Comparison of ENCODE assay signal across 8 cellular contexts in the genomic region with DNA sequence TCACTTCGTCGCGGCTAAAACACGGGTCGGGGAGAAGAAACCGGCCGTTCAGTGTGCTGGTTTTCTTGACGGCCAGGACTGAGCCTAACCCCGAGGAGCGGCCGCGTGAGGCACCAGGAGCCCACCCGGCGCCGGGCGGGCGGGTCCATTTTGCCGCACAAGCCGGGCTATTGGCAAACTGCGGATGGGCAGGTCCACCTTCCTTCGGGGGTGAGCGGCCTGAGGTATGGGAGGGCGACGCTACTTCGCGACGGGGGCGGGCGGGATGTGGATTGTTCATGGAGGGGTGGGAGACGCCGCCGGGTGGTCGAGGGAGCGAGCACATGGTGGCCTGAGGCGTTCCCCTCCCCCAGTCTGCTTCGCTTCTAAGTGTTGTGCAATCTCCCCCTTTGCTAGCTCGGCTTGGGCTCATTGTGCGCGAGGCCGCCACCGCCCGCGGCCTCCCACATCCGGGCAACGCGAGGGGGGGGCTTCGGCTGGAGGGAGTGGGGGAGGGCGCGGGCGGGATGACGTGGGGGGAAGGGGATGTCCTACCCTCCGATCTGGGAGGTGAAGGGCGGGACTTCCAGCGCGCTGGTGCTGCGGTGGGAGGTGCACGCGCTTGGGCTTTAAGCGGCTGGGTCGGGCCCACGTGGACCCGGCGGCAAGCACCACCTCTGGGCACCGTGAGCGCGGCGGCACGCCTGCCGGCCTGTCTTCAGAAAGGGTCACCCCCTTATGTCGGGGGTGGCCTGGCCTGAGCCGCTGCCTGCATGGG. TPM values are rescaled to one million over a fixed set of nuclear protein-coding genes. Genes with fewer than 3 reads are reported as not detected.
DNase-seq lines count a peak whose midpoint lies in the region; TF ChIP-seq lines count a peak whose summit lies in the region.

No MANE protein-coding gene starts in this region.

- TF ChIP-seq POLR2A in Raji (IDR thresholded peaks at IDR 0.05; ENCODE audit: insufficient read depth, low read depth, low read length), result peak; percentile 62

- no peaks in the 10 kb centered on the region for H3K27me3 Mint-ChIP-seq in nephron (ENCODE audit: low read depth)

- no peak for TF ChIP-seq RAD21 in Ishikawa (IDR thresholded peaks at IDR 0.05; ENCODE audit: low read depth)

- H3K4me3 Mint-ChIP-seq in nephron, result peak overlapping the region; percentile 94 to 99 (median 97)

- H3K4me1 Mint-ChIP-seq in nephron, result peaks cover 49% of the 10 kb centered on the region

- H3K9me3 Mint-ChIP-seq in nephron, result peaks cover 2% of the 10 kb centered on the region

- peak; percentile 26; the same call in 1 of the 2 replicates for TF ChIP-seq EP300 in Ishikawa (IDR thresholded peaks at IDR 0.05; ENCODE audit: borderline replicate concordance)

- peak overlapping the region; percentile 99 for H3K27ac Mint-ChIP-seq in nephron

- peak; percentile 93 for DNase-seq in GM10266 (ENCODE audit: extremely low spot score)
- peak; percentile 87 for DNase-seq in activated T-helper 9 cell treated with anti-CD3 and anti-CD28 coated beads, Interleukin-2, amount 50 U/mL, for 16 hours (ENCODE audit: low read depth)
- peak; percentile 93 for DNase-seq in fibroblast of the aortic adventitia (ENCODE audit: low read depth)
- peak; percentile 78 to 93 (median 88) for DNase-seq in stimulated activated naive CD4-positive, alpha-beta T cell (lab: John Stamatoyannopoulos, UW)
- no peak for DNase-seq in cortex of kidney (lab: John Stamatoyannopoulos, UW)

- peak overlapping the region; percentile 99 for H3K4me3 ChIP-seq in fibroblast of the aortic adventitia (ENCODE audit: low read depth, low read length)

- H3K36me3 Mint-ChIP-seq in nephron (ENCODE audit: low read depth), result peaks cover 90% of the 10 kb centered on the region

- TF ChIP-seq CTCF in GM10266 (IDR thresholded peaks at IDR 0.05; ENCODE audit: control insufficient read depth, insufficient read depth, low read depth, missing control alignments) (no peak), fibroblast of the aortic adventitia (IDR thresholded peaks at IDR 0.05; ENCODE audit: insufficient read depth, low read length) (no peak), nephron (IDR thresholded peaks at IDR 0.05; ENCODE audit: unreplicated experiment in 3 of 3) (no peak)

TF ChIP-seq in Ishikawa, 13 proteins besides CTCF, POLR2A, EP300 and RAD21:
- TF ChIP-seq FOXM1 (IDR thresholded peaks at IDR 0.05; ENCODE audit: borderline replicate concordance, low read depth) (no peak), YY1 (IDR thresholded peaks at IDR 0.05; ENCODE audit: low read depth) (peak; percentile 52; the same call in 1 of the 2 replicates), ZBTB7A (IDR thresholded peaks at IDR 0.05; ENCODE audit: low read depth) (no peak), EGR1 (IDR thresholded peaks at IDR 0.05) (peak; percentile 47; the same call in 1 of the 2 replicates), CREB1 (IDR thresholded peaks at IDR 0.05; ENCODE audit: low read depth) (no peak), TCF12 (IDR thresholded peaks at IDR 0.05; ENCODE audit: low read depth) (peak; percentile 37; the same call in 1 of the 2 replicates), TAF1 (IDR thresholded peaks at IDR 0.05; ENCODE audit: low read depth) (peak; percentile 45; the same call in 1 of the 2 replicates), TEAD4 (IDR thresholded peaks at IDR 0.05) (no peak), CEBPB (IDR thresholded peaks at IDR 0.05) (peak; percentile 98), NFIC (IDR thresholded peaks at IDR 0.05) (no peak; the same call in 1 of the 2 replicates)
- TF ChIP-seq, protein P1, sequence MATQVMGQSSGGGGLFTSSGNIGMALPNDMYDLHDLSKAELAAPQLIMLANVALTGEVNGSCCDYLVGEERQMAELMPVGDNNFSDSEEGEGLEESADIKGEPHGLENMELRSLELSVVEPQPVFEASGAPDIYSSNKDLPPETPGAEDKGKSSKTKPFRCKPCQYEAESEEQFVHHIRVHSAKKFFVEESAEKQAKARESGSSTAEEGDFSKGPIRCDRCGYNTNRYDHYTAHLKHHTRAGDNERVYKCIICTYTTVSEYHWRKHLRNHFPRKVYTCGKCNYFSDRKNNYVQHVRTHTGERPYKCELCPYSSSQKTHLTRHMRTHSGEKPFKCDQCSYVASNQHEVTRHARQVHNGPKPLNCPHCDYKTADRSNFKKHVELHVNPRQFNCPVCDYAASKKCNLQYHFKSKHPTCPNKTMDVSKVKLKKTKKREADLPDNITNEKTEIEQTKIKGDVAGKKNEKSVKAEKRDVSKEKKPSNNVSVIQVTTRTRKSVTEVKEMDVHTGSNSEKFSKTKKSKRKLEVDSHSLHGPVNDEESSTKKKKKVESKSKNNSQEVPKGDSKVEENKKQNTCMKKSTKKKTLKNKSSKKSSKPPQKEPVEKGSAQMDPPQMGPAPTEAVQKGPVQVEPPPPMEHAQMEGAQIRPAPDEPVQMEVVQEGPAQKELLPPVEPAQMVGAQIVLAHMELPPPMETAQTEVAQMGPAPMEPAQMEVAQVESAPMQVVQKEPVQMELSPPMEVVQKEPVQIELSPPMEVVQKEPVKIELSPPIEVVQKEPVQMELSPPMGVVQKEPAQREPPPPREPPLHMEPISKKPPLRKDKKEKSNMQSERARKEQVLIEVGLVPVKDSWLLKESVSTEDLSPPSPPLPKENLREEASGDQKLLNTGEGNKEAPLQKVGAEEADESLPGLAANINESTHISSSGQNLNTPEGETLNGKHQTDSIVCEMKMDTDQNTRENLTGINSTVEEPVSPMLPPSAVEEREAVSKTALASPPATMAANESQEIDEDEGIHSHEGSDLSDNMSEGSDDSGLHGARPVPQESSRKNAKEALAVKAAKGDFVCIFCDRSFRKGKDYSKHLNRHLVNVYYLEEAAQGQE (IDR thresholded peaks at IDR 0.05; ENCODE audit: low read depth), result no peak
- TF ChIP-seq, protein P2, sequence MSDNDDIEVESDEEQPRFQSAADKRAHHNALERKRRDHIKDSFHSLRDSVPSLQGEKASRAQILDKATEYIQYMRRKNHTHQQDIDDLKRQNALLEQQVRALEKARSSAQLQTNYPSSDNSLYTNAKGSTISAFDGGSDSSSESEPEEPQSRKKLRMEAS (IDR thresholded peaks at IDR 0.05), result peak; percentile 90
- TF ChIP-seq, protein P3, sequence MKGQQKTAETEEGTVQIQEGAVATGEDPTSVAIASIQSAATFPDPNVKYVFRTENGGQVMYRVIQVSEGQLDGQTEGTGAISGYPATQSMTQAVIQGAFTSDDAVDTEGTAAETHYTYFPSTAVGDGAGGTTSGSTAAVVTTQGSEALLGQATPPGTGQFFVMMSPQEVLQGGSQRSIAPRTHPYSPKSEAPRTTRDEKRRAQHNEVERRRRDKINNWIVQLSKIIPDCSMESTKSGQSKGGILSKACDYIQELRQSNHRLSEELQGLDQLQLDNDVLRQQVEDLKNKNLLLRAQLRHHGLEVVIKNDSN (IDR thresholded peaks at IDR 0.05), result peak; percentile 43; the same call in 1 of the 2 replicates

RNA-seq across cellular contexts. Expression of a gene that starts 5.9 kb away (rescaled TPM):
- total RNA-seq in fibroblast of the aortic adventitia (ENCODE audit: low replicate concordance), result 4.9 and 71.7 TPM in 2 replicates

RNA-seq across cellular contexts. Expression of a gene that starts 10.2 kb away (rescaled TPM):
- 32.3 and 127 TPM in 2 replicates for total RNA-seq in fibroblast of the aortic adventitia (ENCODE audit: low replicate concordance)

RNA-seq across cellular contexts. Expression of a gene that starts 11.8 kb away (rescaled TPM):
- 14.6 and 60.4 TPM in 2 replicates for total RNA-seq in fibroblast of the aortic adventitia (ENCODE audit: low replicate concordance)

RNA-seq across cellular contexts. Expression of a gene that starts 15.0 kb away (rescaled TPM):
- total RNA-seq in fibroblast of the aortic adventitia (ENCODE audit: low replicate concordance), result 1.1 and 1.4 TPM in 2 replicates

RNA-seq across cellular contexts. Expression of a gene that starts 16.4 kb away (rescaled TPM):
- 0.57 and 1.4 TPM in 2 replicates for total RNA-seq in fibroblast of the aortic adventitia (ENCODE audit: low replicate concordance)
